Comparison of ENCODE assay signal across 8 cellular contexts in genomic region chr11:65541093-65542010, GRCh38. TPM values are rescaled to one million over a fixed set of nuclear protein-coding genes. Genes with fewer than 3 reads are reported as not detected.
DNase-seq lines count a peak whose midpoint lies in the region; ATAC-seq, FAIRE-seq and TF ChIP-seq lines count a peak whose summit lies in the region.

No MANE protein-coding gene starts in this region.

- DNase-seq in A549 (ENCODE audit: low read depth in 1 of 2, low spot score in 1 of 2) (no peak), HT-29 (ENCODE audit: low spot score) (peak; percentile 62), T47D (ENCODE audit: low read depth in 1 of 2, low spot score in 1 of 2) (peak; percentile 81 to 86), NCI-H345 treated with DMSO at 0.1 percent for 48 hours (lab: John Stamatoyannopoulos, UW; ENCODE audit: unreplicated experiment) (no peak), erythroblast (lab: John Stamatoyannopoulos, UW) (no peak)
- DNase-seq in stimulated activated CD4-positive, alpha-beta T cell treated with anti-CD3 and anti-CD28 coated beads, Interleukin-12 subunit alpha, Interleukin-12 subunit beta, amount 100 ng/mL, for 4 hours: no peak
- DNase-seq in activated CD8-positive, alpha-beta memory T cell treated with anti-CD3 and anti-CD28 coated beads for 24 hours: no peak

- POLR2A ChIA-PET in A549 (lab: Yijun Ruan, JAX): interaction anchor here (0.7 to 4.5 kb wide), 4 partner anchors 8 to 29 kb away, joined by 3 to 23 read pairs (median 5); partner anchors contain the start of gene ZNRD2

- no peaks in the 10 kb centered on the region for H3K27me3 ChIP-seq in mononuclear cell (ENCODE audit: insufficient read depth, low read length)

- in situ Hi-C loops in T47D (cut with HindIII; ENCODE audit: low pct_unique_long_range_greater_than_20kb, low sequenced_read_pairs): no loop called here

- H3K4me1 ChIP-seq in A549 (peaks cover 10% of the 10 kb centered on the region), mononuclear cell (ENCODE audit: insufficient read depth, low read length) (peaks cover 27% of the 10 kb centered on the region)

- H3K4me3 ChIP-seq in A549: peak overlapping the region; percentile 32; the same call in 1 of the 3 replicates
- H3K4me3 ChIP-seq in mononuclear cell (ENCODE audit: low read length): peak overlapping the region; percentile 52

- TF ChIP-seq CTCF in A549 (IDR thresholded peaks at IDR 0.05): no peak

- peak in 1 of 2 experiments; percentile 2; a peak in 4 of 6 replicates for ATAC-seq in A549

- TF ChIP-seq POLR2A in A549 (IDR thresholded peaks at IDR 0.05; ENCODE audit: low read length) (no peak), erythroblast (IDR thresholded peaks at IDR 0.05; ENCODE audit: low read length) (no peak)

- H3K9me3 ChIP-seq in A549 (no peaks in the 10 kb centered on the region), mononuclear cell (ENCODE audit: low read depth, low read length) (no peaks in the 10 kb centered on the region)

- no peak for TF ChIP-seq EP300 in A549 (IDR thresholded peaks at IDR 0.05)

- WGBS in A549 (ENCODE audit: missing lambda C conversion rate): 69% methylated on average over 15 of the region's 19 CpGs

- H3K4me2 ChIP-seq in A549: peak overlapping the region; percentile 73

- H3K27ac ChIP-seq in A549: peak overlapping the region; percentile 66 to 88; a peak in 5 of 6 replicates

- CTCF ChIA-PET in A549 (lab: Yijun Ruan, JAX): interaction anchor here (0.6 to 15.3 kb wide), 31 partner anchors 8 to 320 kb away, joined by 3 to 393 read pairs (median 5); partner anchors contain the start of genes EHBP1L1, FAM89B, KCNK7 and LTBP3

- FAIRE-seq in A549 (lab: Jason Lieb, UNC): no peak

- no peak for TF ChIP-seq RAD21 in A549 (conservative IDR thresholded peaks at IDR 0.05 in 1 of 2, IDR thresholded peaks at IDR 0.05 in 1 of 2)

TF ChIP-seq in A549, 52 proteins besides CTCF, POLR2A, EP300 and RAD21:
- no peak for TF ChIP-seq ESRRA (IDR thresholded peaks at IDR 0.05; ENCODE audit: borderline replicate concordance, low read length)
- no peak for TF ChIP-seq HEYL (CRISPR knock-in tag; IDR thresholded peaks at IDR 0.05)
- no peak for TF ChIP-seq JUNB (IDR thresholded peaks at IDR 0.05)
- TF ChIP-seq FOSL2 (IDR thresholded peaks at IDR 0.05): no peak
- no peak for TF ChIP-seq FOSL2 (CRISPR knock-in tag; IDR thresholded peaks at IDR 0.05)
- TF ChIP-seq HES2 (IDR thresholded peaks at IDR 0.05): no peak
- TF ChIP-seq SMC3 (IDR thresholded peaks at IDR 0.05): no peak
- TF ChIP-seq HOXB5 (CRISPR knock-in tag; IDR thresholded peaks at IDR 0.05): no peak
- TF ChIP-seq CEBPB (IDR thresholded peaks at IDR 0.05): no peak
- no peak for TF ChIP-seq RNF2 (IDR thresholded peaks at IDR 0.05; ENCODE audit: borderline replicate concordance, low read depth)
- no peak for TF ChIP-seq RFX5 (IDR thresholded peaks at IDR 0.05)
- TF ChIP-seq POLR2AphosphoS2 (conservative IDR thresholded peaks at IDR 0.05; ENCODE audit: low read length): no peak
- no peak for TF ChIP-seq MAFK (IDR thresholded peaks at IDR 0.05; ENCODE audit: partially characterized antibody)
- TF ChIP-seq ELK1 (IDR thresholded peaks at IDR 0.05; ENCODE audit: low read depth, low read length): no peak
- TF ChIP-seq SREBF2 (IDR thresholded peaks at IDR 0.05): no peak
- no peak for TF ChIP-seq FOSB (CRISPR knock-in tag; IDR thresholded peaks at IDR 0.05)
- TF ChIP-seq PBX3 (IDR thresholded peaks at IDR 0.05): no peak
- no peak for TF ChIP-seq CHD4 (IDR thresholded peaks at IDR 0.05; ENCODE audit: borderline replicate concordance)

RNA-seq across cellular contexts. Expression of gene SCYL1, which starts 16.5 kb away (rescaled TPM):
- polyA plus RNA-seq in A549 (2011; rRNA removed) (30.8 and 33.6 TPM in 2 replicates), A549 (2017; fragmentation: RNase III; extraction: RNeasy Plus Mini Kit Qiagen cat#74134 plus additional on column Dnase treatment) (41.8 to 46.8 TPM (median 45.9 TPM) in 3 replicates)
- polyA plus RNA-seq in A549 (2012; cell fraction: cytosol; rRNA removed): 88.0 and 105 TPM in 2 replicates
- 125 and 152 TPM in 2 replicates for polyA plus RNA-seq in A549 (2012; cell fraction: nucleus; rRNA removed)
- 39.1 and 43.6 TPM in 2 replicates for polyA minus RNA-seq in A549 (2011; rRNA and poly(A)+ RNA removed)
- 177 and 182 TPM in 2 replicates for total RNA-seq in HT-29 (2014; rRNA removed; shearing (Covaris generic))
- total RNA-seq in mononuclear cell: 36.4 TPM

RNA-seq across cellular contexts. Expression of gene LTBP3, which starts 16.8 kb away (rescaled TPM):
- polyA plus RNA-seq in A549 (2011; rRNA removed): 28.6 and 39.9 TPM in 2 replicates
- polyA plus RNA-seq in A549 (2012; cell fraction: cytosol; rRNA removed): 130 and 136 TPM in 2 replicates
- polyA plus RNA-seq in A549 (2012; cell fraction: nucleus; rRNA removed): 715 and 951 TPM in 2 replicates
- polyA plus RNA-seq in A549 (2017; fragmentation: RNase III; extraction: RNeasy Plus Mini Kit Qiagen cat#74134 plus additional on column Dnase treatment): 107 to 134 TPM (median 123 TPM) in 3 replicates
- polyA minus RNA-seq in A549 (2011; rRNA and poly(A)+ RNA removed): 25.4 and 44.5 TPM in 2 replicates
- total RNA-seq in HT-29 (2014; rRNA removed; shearing (Covaris generic)): 146 and 164 TPM in 2 replicates
- 25.6 TPM for total RNA-seq in mononuclear cell

RNA-seq across cellular contexts. Expression of gene ZNRD2, which starts 28.9 kb away (rescaled TPM):
- 28.2 and 32.3 TPM in 2 replicates for polyA plus RNA-seq in A549 (2011; rRNA removed)
- polyA plus RNA-seq in A549 (2012; cell fraction: cytosol; rRNA removed): 114 and 117 TPM in 2 replicates
- polyA plus RNA-seq in A549 (2012; cell fraction: nucleus; rRNA removed): 107 and 125 TPM in 2 replicates
- polyA plus RNA-seq in A549 (2017; fragmentation: RNase III; extraction: RNeasy Plus Mini Kit Qiagen cat#74134 plus additional on column Dnase treatment): 66.1 to 68.2 TPM (median 68.1 TPM) in 3 replicates
- 8.1 and 14.2 TPM in 2 replicates for polyA minus RNA-seq in A549 (2011; rRNA and poly(A)+ RNA removed)
- total RNA-seq in HT-29 (2014; rRNA removed; shearing (Covaris generic)): 137 and 158 TPM in 2 replicates
- 16.8 TPM for total RNA-seq in mononuclear cell

RNA-seq across cellular contexts. Expression of gene FAM89B, which starts 31.0 kb away (rescaled TPM):
- polyA plus RNA-seq in A549 (2011; rRNA removed) (13.5 and 16.9 TPM in 2 replicates), A549 (2017; fragmentation: RNase III; extraction: RNeasy Plus Mini Kit Qiagen cat#74134 plus additional on column Dnase treatment) (18.6 to 23.9 TPM (median 23.1 TPM) in 3 replicates)
- polyA plus RNA-seq in A549 (2012; cell fraction: cytosol; rRNA removed): 35.2 and 57.6 TPM in 2 replicates
- 51.4 and 59.1 TPM in 2 replicates for polyA plus RNA-seq in A549 (2012; cell fraction: nucleus; rRNA removed)
- 8.3 and 16.3 TPM in 2 replicates for polyA minus RNA-seq in A549 (2011; rRNA and poly(A)+ RNA removed)
- 122 and 127 TPM in 2 replicates for total RNA-seq in HT-29 (2014; rRNA removed; shearing (Covaris generic))
- total RNA-seq in mononuclear cell: 18.1 TPM

RNA-seq across cellular contexts. Expression of gene EHBP1L1, which starts 34.5 kb away (rescaled TPM):
- polyA plus RNA-seq in A549 (2011; rRNA removed) (11.6 and 13.8 TPM in 2 replicates), A549 (2017; fragmentation: RNase III; extraction: RNeasy Plus Mini Kit Qiagen cat#74134 plus additional on column Dnase treatment) (39.8 to 46.0 TPM (median 43.8 TPM) in 3 replicates)
- polyA plus RNA-seq in A549 (2012; cell fraction: cytosol; rRNA removed): 44.5 and 66.2 TPM in 2 replicates
- 112 and 167 TPM in 2 replicates for polyA plus RNA-seq in A549 (2012; cell fraction: nucleus; rRNA removed)
- 12.3 and 18.7 TPM in 2 replicates for polyA minus RNA-seq in A549 (2011; rRNA and poly(A)+ RNA removed)
- total RNA-seq in HT-29 (2014; rRNA removed; shearing (Covaris generic)): 125 and 149 TPM in 2 replicates
- total RNA-seq in mononuclear cell: 79.1 TPM

Comparison
In these comparisons a context has a peak if more than half of its experiments do, and no peak if none do; other contexts are left out.
1. DNase-seq: peak in HT-29 (single experiment) and T47D (2 of 2); none in A549 (0 of 2), stimulated activated CD4-positive, alpha-beta T cell treated with anti-CD3 and anti-CD28 coated beads, Interleukin-12 subunit alpha, Interleukin-12 subunit beta, amount 100 ng/mL, for 4 hours (single experiment), NCI-H345 treated with DMSO at 0.1 percent for 48 hours (single experiment), erythroblast (0 of 2) and activated CD8-positive, alpha-beta memory T cell treated with anti-CD3 and anti-CD28 coated beads for 24 hours (single experiment).